Comparison of ENCODE assay signal across 11 cellular contexts in genomic region chr15:76377751-76378150, GRCh38. TPM values are rescaled to one million over a fixed set of nuclear protein-coding genes. Genes with fewer than 3 reads are reported as not detected.
"Had no signal": no experiment of that assay in that cellular context is flagged by ENCODE, and none has a peak within 500 bp of the region (broad histone marks: within the 10 kb centered on the region; RNA-seq: fewer than 3 reads in every experiment).

No MANE protein-coding gene starts in this region.

- H3K4me2 ChIP-seq: GM23338 had no signal

- H3K4me1 ChIP-seq: HAP-1 had no signal

- H3K9me3 ChIP-seq: HAP-1 had no signal

- H2AFZ ChIP-seq: GM23248, GM23338 had no signal

- ATAC-seq: GM23338, HCT116 had no signal

- FAIRE-seq: H1, H54 had no signal

- H3K9ac ChIP-seq: GM23248 had no signal

- DNase-seq: GM23248, GOT3, H7, H9, HCEC 1CT, HFFc6 had no signal

- H3K36me3 ChIP-seq: HAP-1 had no signal

- H3K4me3 ChIP-seq: GM23248, GM23338, HAP-1 had no signal

- H3K27ac ChIP-seq: GM23248 had no signal

RNA-seq across cellular contexts. Expression of gene ISL2, which starts 41.2 kb away (rescaled TPM):
- total RNA-seq: H7 had no signal
